ENCODE assay signal across 11 cellular contexts in genomic region chr2:66364495-66364992, GRCh38.
DNase-seq lines count a peak whose midpoint lies in the region; ATAC-seq lines count a peak whose summit lies in the region.
"Had no signal": no experiment of that assay in that cellular context is flagged by ENCODE, and none has a peak within 500 bp of the region (broad histone marks: within the 10 kb centered on the region; RNA-seq: fewer than 3 reads in every experiment).

No MANE protein-coding gene starts in this region.

- no peak overlapping the region for H3K4me3 Mint-ChIP-seq in activated T-helper 2 cell treated with anti-CD3 and anti-CD28 coated beads, Interferon-gamma antibody, Interleukin-2, Interleukin-4, amounts not matched to agents 10 μg/mL and 5 μg/mL and 100 μg/mL, durations not matched to agents 14 hours and 24 hours and 36 hours (ENCODE audit: low read depth)
- H3K4me3 Mint-ChIP-seq: activated T-helper 1 cell treated with anti-CD3 and anti-CD28 coated beads, Interleukin-12 subunit alpha, Interleukin-12 subunit beta, Interleukin-2, Interleukin-4 antibody, amounts not matched to agents 30 ng/mL and 10 ng/mL and 1 ng/mL, durations not matched to agents 14 hours and 24 hours and 36 hours; dendritic cell treated with granulocyte-macrophage colony-stimulating factor and Interleukin-4, amounts not matched to agents 40 ng/mL and 50 ng/mL, for 4 days had no signal

- intact Hi-C loops in activated T-helper 2 cell treated with anti-CD3 and anti-CD28 coated beads, Interferon-gamma antibody, Interleukin-2, Interleukin-4, amounts not matched to agents 10 μg/mL and 5 μg/mL and 100 μg/mL, durations not matched to agents 14 hours and 24 hours and 36 hours (cut with micrococcal nuclease), result no loop called here

- no peaks in the 10 kb centered on the region for H3K9me3 Mint-ChIP-seq in activated T-helper 2 cell treated with anti-CD3 and anti-CD28 coated beads, Interferon-gamma antibody, Interleukin-2, Interleukin-4, amounts not matched to agents 10 μg/mL and 5 μg/mL and 100 μg/mL, durations not matched to agents 14 hours and 24 hours and 36 hours
- H3K9me3 Mint-ChIP-seq: activated T-helper 1 cell treated with anti-CD3 and anti-CD28 coated beads, Interleukin-12 subunit alpha, Interleukin-12 subunit beta, Interleukin-2, Interleukin-4 antibody, amounts not matched to agents 30 ng/mL and 10 ng/mL and 1 ng/mL, durations not matched to agents 14 hours and 24 hours and 36 hours; dendritic cell treated with granulocyte-macrophage colony-stimulating factor and Interleukin-4, amounts not matched to agents 40 ng/mL and 50 ng/mL, for 4 days had no signal

- no peaks in the 10 kb centered on the region for H3K27me3 ChIP-seq in effector memory CD4-positive, alpha-beta T cell (replicated peaks; ENCODE audit: control insufficient read depth, insufficient read depth, low read length, poor library complexity, severe bottlenecking)

- no peaks in the 10 kb centered on the region for H3K27me3 Mint-ChIP-seq in activated T-helper 2 cell treated with anti-CD3 and anti-CD28 coated beads, Interferon-gamma antibody, Interleukin-2, Interleukin-4, amounts not matched to agents 10 μg/mL and 5 μg/mL and 100 μg/mL, durations not matched to agents 14 hours and 24 hours and 36 hours (ENCODE audit: low read depth)
- H3K27me3 Mint-ChIP-seq: dendritic cell treated with granulocyte-macrophage colony-stimulating factor and Interleukin-4, amounts not matched to agents 40 ng/mL and 50 ng/mL, for 4 days had no signal

- H3K4me3 ChIP-seq in effector memory CD4-positive, alpha-beta T cell (ENCODE audit: insufficient read depth, low read depth, low read length, poor library complexity, severe bottlenecking), result no peak overlapping the region
- H3K4me3 ChIP-seq: GM12878 had no signal

- no peaks in the 10 kb centered on the region for H3K36me3 Mint-ChIP-seq in activated T-helper 2 cell treated with anti-CD3 and anti-CD28 coated beads, Interferon-gamma antibody, Interleukin-2, Interleukin-4, amounts not matched to agents 10 μg/mL and 5 μg/mL and 100 μg/mL, durations not matched to agents 14 hours and 24 hours and 36 hours (ENCODE audit: low read depth)

- no peaks in the 10 kb centered on the region for H3K36me3 ChIP-seq in effector memory CD4-positive, alpha-beta T cell (ENCODE audit: control insufficient read depth, insufficient read depth, low read length)

- no peaks in the 10 kb centered on the region for H3K4me1 Mint-ChIP-seq in activated T-helper 2 cell treated with anti-CD3 and anti-CD28 coated beads, Interferon-gamma antibody, Interleukin-2, Interleukin-4, amounts not matched to agents 10 μg/mL and 5 μg/mL and 100 μg/mL, durations not matched to agents 14 hours and 24 hours and 36 hours (ENCODE audit: low read depth)

- ATAC-seq in GM21825 (IDR thresholded peaks at IDR 0.05; ENCODE audit: unreplicated experiment), result no peak
- ATAC-seq: GM12878 had no signal

- DNase-seq in AG20443 (ENCODE audit: low spot score) (peak; percentile 32), M059J (ENCODE audit: low read depth) (peak; percentile 90), epithelial cell of prostate (ENCODE audit: low read depth, low spot score) (peak; percentile 45), myocyte (ENCODE audit: low read depth) (peak; percentile 76), UCSD-AML1 (lab: John Stamatoyannopoulos, UW; ENCODE audit: unreplicated experiment) (no peak)
- no peak for DNase-seq in activated T-helper 2 cell treated with anti-CD3 and anti-CD28 coated beads, Interferon-gamma antibody, Interleukin-2, Interleukin-4, amounts not matched to agents 10 μg/mL and 5 μg/mL and 100 μg/mL, durations not matched to agents 14 hours and 24 hours and 36 hours (ENCODE audit: low spot score)
- DNase-seq in effector memory CD4-positive, alpha-beta T cell, result no peak

- H3K27ac ChIP-seq in epithelial cell of prostate, result no peak overlapping the region
- no peak overlapping the region for H3K27ac ChIP-seq in effector memory CD4-positive, alpha-beta T cell (ENCODE audit: insufficient read depth, low read length, poor library complexity, severe bottlenecking)

- H3K27ac Mint-ChIP-seq in activated T-helper 2 cell treated with anti-CD3 and anti-CD28 coated beads, Interferon-gamma antibody, Interleukin-2, Interleukin-4, amounts not matched to agents 10 μg/mL and 5 μg/mL and 100 μg/mL, durations not matched to agents 14 hours and 24 hours and 36 hours, result no peak overlapping the region
- H3K27ac Mint-ChIP-seq: activated T-helper 1 cell treated with anti-CD3 and anti-CD28 coated beads, Interleukin-12 subunit alpha, Interleukin-12 subunit beta, Interleukin-2, Interleukin-4 antibody, amounts not matched to agents 30 ng/mL and 10 ng/mL and 1 ng/mL, durations not matched to agents 14 hours and 24 hours and 36 hours; dendritic cell treated with granulocyte-macrophage colony-stimulating factor and Interleukin-4, amounts not matched to agents 40 ng/mL and 50 ng/mL, for 4 days had no signal

- no peaks in the 10 kb centered on the region for H3K9me3 ChIP-seq in effector memory CD4-positive, alpha-beta T cell (ENCODE audit: control insufficient read depth, low read length)

- no peaks in the 10 kb centered on the region for H3K4me1 ChIP-seq in effector memory CD4-positive, alpha-beta T cell (ENCODE audit: control insufficient read depth, insufficient read depth, low read length, poor library complexity, severe bottlenecking)

Comparison
In these comparisons a context has a peak if more than half of its experiments do, and no peak if none do; other contexts are left out.
1. DNase-seq: peak in AG20443 (single experiment), M059J (single experiment), epithelial cell of prostate (single experiment) and myocyte (single experiment); none in activated T-helper 2 cell treated with anti-CD3 and anti-CD28 coated beads, Interferon-gamma antibody, Interleukin-2, Interleukin-4, amounts not matched to agents 10 μg/mL and 5 μg/mL and 100 μg/mL, durations not matched to agents 14 hours and 24 hours and 36 hours (single experiment), effector memory CD4-positive, alpha-beta T cell (0 of 3) and UCSD-AML1 (single experiment).